Comparison of ENCODE assay signal across 2 cellular contexts in genomic region chr9:109126671-109127070, GRCh38. TPM values are rescaled to one million over a fixed set of nuclear protein-coding genes. Genes with fewer than 3 reads are reported as not detected.
"Had no signal": no experiment of that assay in that cellular context is flagged by ENCODE, and none has a peak within 500 bp of the region (broad histone marks: within the 10 kb centered on the region; RNA-seq: fewer than 3 reads in every experiment).

No MANE protein-coding gene starts in this region.

RNA-seq across cellular contexts. Expression of gene FRRS1L, which starts 40.4 kb away (rescaled TPM):
- total RNA-seq: G401, GM12878 had no signal
- polyA plus RNA-seq: GM12878 had no signal
